In genomic region chr11:72574046-72574445, GRCh38 we compare ENCODE assay signal across 11 cellular contexts.
"Had no signal": no experiment of that assay in that cellular context is flagged by ENCODE, and none has a peak within 500 bp of the region (broad histone marks: within the 10 kb centered on the region; RNA-seq: fewer than 3 reads in every experiment).

No MANE protein-coding gene starts in this region.

- H3K9me3 ChIP-seq: esophagus squamous epithelium, gastrocnemius medialis, sigmoid colon, thoracic aorta, upper lobe of left lung had no signal

- H3K4me1 ChIP-seq: gastrocnemius medialis, sigmoid colon, upper lobe of left lung had no signal

- H3K4me2 ChIP-seq: smooth muscle cell had no signal

- H3K36me3 ChIP-seq: gastrocnemius medialis, thoracic aorta, upper lobe of left lung had no signal

- H3K9me3 Mint-ChIP-seq: activated naive CD4-positive, alpha-beta T cell treated with anti-CD3 and anti-CD28 coated beads, Interleukin-2, amount 50 U/mL, for 72 hours; activated T-helper 1 cell treated with anti-CD3 and anti-CD28 coated beads, Interleukin-12 subunit alpha, Interleukin-12 subunit beta, Interleukin-2, Interleukin-4 antibody, amounts not matched to agents 30 ng/mL and 10 ng/mL and 1 ng/mL, durations not matched to agents 14 hours and 24 hours and 36 hours; effector memory CD8-positive, alpha-beta T cell; stimulated activated naive B cell treated with anti-CD40 and anti-IgM and Interleukin-4, amounts not matched to agents 10 μg/mL and 1 μg/mL and 100 μg/mL, for 72 hours had no signal

- H3K27ac ChIP-seq: esophagus squamous epithelium, gastrocnemius medialis, sigmoid colon, thoracic aorta, upper lobe of left lung had no signal

- H3K4me3 ChIP-seq: esophagus squamous epithelium, gastrocnemius medialis, sigmoid colon, smooth muscle cell, thoracic aorta, upper lobe of left lung had no signal

- H3K27me3 ChIP-seq: gastrocnemius medialis, sigmoid colon, upper lobe of left lung had no signal

- H3K36me3 Mint-ChIP-seq: activated naive CD4-positive, alpha-beta T cell treated with anti-CD3 and anti-CD28 coated beads, Interleukin-2, amount 50 U/mL, for 72 hours; brain; stimulated activated naive B cell treated with anti-CD40 and anti-IgM and Interleukin-4, amounts not matched to agents 10 μg/mL and 1 μg/mL and 100 μg/mL, for 72 hours had no signal

- H3K27ac Mint-ChIP-seq: activated naive CD4-positive, alpha-beta T cell treated with anti-CD3 and anti-CD28 coated beads, Interleukin-2, amount 50 U/mL, for 72 hours; activated T-helper 1 cell treated with anti-CD3 and anti-CD28 coated beads, Interleukin-12 subunit alpha, Interleukin-12 subunit beta, Interleukin-2, Interleukin-4 antibody, amounts not matched to agents 30 ng/mL and 10 ng/mL and 1 ng/mL, durations not matched to agents 14 hours and 24 hours and 36 hours; stimulated activated naive B cell treated with anti-CD40 and anti-IgM and Interleukin-4, amounts not matched to agents 10 μg/mL and 1 μg/mL and 100 μg/mL, for 72 hours had no signal

- DNase-seq: effector memory CD8-positive, alpha-beta T cell; esophagus squamous epithelium; gastrocnemius medialis; sigmoid colon; stimulated activated naive B cell treated with anti-CD40 and anti-IgM and Interleukin-4, amounts not matched to agents 10 μg/mL and 1 μg/mL and 100 μg/mL, for 72 hours had no signal

- H3K4me3 Mint-ChIP-seq: activated T-helper 1 cell treated with anti-CD3 and anti-CD28 coated beads, Interleukin-12 subunit alpha, Interleukin-12 subunit beta, Interleukin-2, Interleukin-4 antibody, amounts not matched to agents 30 ng/mL and 10 ng/mL and 1 ng/mL, durations not matched to agents 14 hours and 24 hours and 36 hours; brain; stimulated activated naive B cell treated with anti-CD40 and anti-IgM and Interleukin-4, amounts not matched to agents 10 μg/mL and 1 μg/mL and 100 μg/mL, for 72 hours had no signal
